In genomic region chr11:35087648-35088047, GRCh38 we compare ENCODE assay signal across 11 cellular contexts. TPM values are rescaled to one million over a fixed set of nuclear protein-coding genes. Genes with fewer than 3 reads are reported as not detected.
A peak's percentile ranks its signal among the peaks of the same experiment; 100 is the strongest.
DNase-seq lines count a peak whose midpoint lies in the region; ATAC-seq and TF ChIP-seq lines count a peak whose summit lies in the region.
"Had no signal": no experiment of that assay in that cellular context is flagged by ENCODE, and none has a peak within 500 bp of the region (broad histone marks: within the 10 kb centered on the region; RNA-seq: fewer than 3 reads in every experiment).

No MANE protein-coding gene starts in this region.

- no peaks in the 10 kb centered on the region for H3K36me3 ChIP-seq in A673 (ENCODE audit: insufficient read depth, low read length, poor library complexity, severe bottlenecking)
- no peaks in the 10 kb centered on the region for H3K36me3 ChIP-seq in left lung
- no peaks in the 10 kb centered on the region for H3K36me3 ChIP-seq in gastrocnemius medialis

- H3K27me3 Mint-ChIP-seq in activated CD8-positive, alpha-beta T cell treated with anti-CD3 and anti-CD28 coated beads for 36 hours: no peaks in the 10 kb centered on the region

- peak; percentile 33 for DNase-seq in A673 (ENCODE audit: low spot score)
- DNase-seq in GM12865 (ENCODE audit: low read depth): peak; percentile 68
- no peak for DNase-seq in activated CD8-positive, alpha-beta T cell treated with anti-CD3 and anti-CD28 coated beads for 36 hours
- DNase-seq in left lung: no peak
- no peak for DNase-seq in SHP77 (lab: John Stamatoyannopoulos, UW)
- no peak for DNase-seq in G401 (ENCODE audit: low spot score)
- no peak for DNase-seq in gastrocnemius medialis
- no peak for DNase-seq in NCI-H748 (lab: John Stamatoyannopoulos, UW; ENCODE audit: unreplicated experiment)
- DNase-seq: kidney glomerular epithelial cell, NCI-H1092 treated with DMSO at 0.1 percent for 48 hours, SIG-M5 had no signal

- in situ Hi-C loops in G401 (cut with HindIII; ENCODE audit: low sequenced_read_pairs) (no loop called here), gastrocnemius medialis (cut with MboI; ENCODE audit: low sequenced_read_pairs in 4 of 4) (no loop called here)

- H3K27ac ChIP-seq in A673 (ENCODE audit: low read depth, low read length, poor library complexity, severe bottlenecking) (no peak overlapping the region), left lung (peak overlapping the region; percentile 41 to 59), gastrocnemius medialis (peak overlapping the region in 2 of 4 donors; percentile 50 to 56)

- H3K4me1 ChIP-seq in A673 (ENCODE audit: insufficient read depth, low read length, poor library complexity, severe bottlenecking): no peaks in the 10 kb centered on the region
- H3K4me1 ChIP-seq in left lung: peaks cover 15 to 37% of the 10 kb centered on the region in 2 donors
- peaks cover 23 to 28% of the 10 kb centered on the region in 2 donors for H3K4me1 ChIP-seq in gastrocnemius medialis

- POLR2A ChIA-PET in A673 (lab: Charles Lee; ENCODE audit: low non-redundant PET): no interaction called here
- POLR2A ChIA-PET in activated CD8-positive, alpha-beta T cell treated with anti-CD3 and anti-CD28 coated beads for 36 hours (lab: Charles Lee): interaction anchor here (1.4 kb wide), 1 partner anchor 59 kb away, joined by 3 read pairs; no protein-coding TSS in a partner anchor

- no peaks in the 10 kb centered on the region for H3K36me3 Mint-ChIP-seq in activated CD8-positive, alpha-beta T cell treated with anti-CD3 and anti-CD28 coated beads for 36 hours (ENCODE audit: low read depth)

- intact Hi-C loops in A673 (cut with micrococcal nuclease; ENCODE audit: unreplicated experiment) (no loop called here), left lung (cut with DNase I) (no loop called here), gastrocnemius medialis (cut with DNase I; ENCODE audit: low total_unique reads) (no loop called here)
- intact Hi-C loops in activated CD8-positive, alpha-beta T cell treated with anti-CD3 and anti-CD28 coated beads for 36 hours (cut with micrococcal nuclease): no loop called here

- no peak for TF ChIP-seq POLR2A in gastrocnemius medialis (IDR thresholded peaks at IDR 0.05)

- H3K9me3 ChIP-seq in A673 (ENCODE audit: low read depth, low read length, poor library complexity, severe bottlenecking) (no peaks in the 10 kb centered on the region), left lung (no peaks in the 10 kb centered on the region), gastrocnemius medialis (no peaks in the 10 kb centered on the region)

- no TSS peak for BruUV-seq in A673 (replicated peaks; lab: Mats Ljungman, UMichigan)

- TF ChIP-seq CTCF in A673 (conservative IDR thresholded peaks at IDR 0.05; ENCODE audit: low read depth, low read length) (no peak), GM12865 (IDR thresholded peaks at IDR 0.05; ENCODE audit: insufficient read depth, low read depth, low read length, missing control alignments) (no peak), left lung (IDR thresholded peaks at IDR 0.05) (no peak), gastrocnemius medialis (IDR thresholded peaks at IDR 0.05 in 4 of 5, conservative IDR thresholded peaks at IDR 0.05 in 1 of 5) (no peak)
- TF ChIP-seq CTCF in activated CD8-positive, alpha-beta T cell treated with anti-CD3 and anti-CD28 coated beads for 36 hours (IDR thresholded peaks at IDR 0.05): no peak

- H3K27me3 ChIP-seq in A673 (replicated peaks; ENCODE audit: insufficient read depth, low read depth, low read length, poor library complexity): no peaks in the 10 kb centered on the region
- H3K27me3 ChIP-seq in left lung: no peaks in the 10 kb centered on the region
- no peaks in the 10 kb centered on the region for H3K27me3 ChIP-seq in gastrocnemius medialis

- H3K4me1 Mint-ChIP-seq in activated CD8-positive, alpha-beta T cell treated with anti-CD3 and anti-CD28 coated beads for 36 hours (ENCODE audit: low read depth): peaks cover 55% of the 10 kb centered on the region

- no peaks in the 10 kb centered on the region for H3K9me3 Mint-ChIP-seq in activated CD8-positive, alpha-beta T cell treated with anti-CD3 and anti-CD28 coated beads for 36 hours

- H3K4me3 ChIP-seq in A673 (ENCODE audit: low read depth, low read length, poor library complexity, severe bottlenecking) (no peak overlapping the region), GM12865 (ENCODE audit: low read depth, low read length) (no peak overlapping the region), left lung (no peak overlapping the region), gastrocnemius medialis (no peak overlapping the region)

- ATAC-seq in activated CD8-positive, alpha-beta T cell treated with anti-CD3 and anti-CD28 coated beads for 36 hours: no peak
- ATAC-seq in left lung (peak; percentile 14), gastrocnemius medialis (no peak)

- H3K4me3 Mint-ChIP-seq in activated CD8-positive, alpha-beta T cell treated with anti-CD3 and anti-CD28 coated beads for 36 hours: no peak overlapping the region

- CTCF ChIA-PET in A673 (lab: Charles Lee): no interaction called here
- CTCF ChIA-PET in activated CD8-positive, alpha-beta T cell treated with anti-CD3 and anti-CD28 coated beads for 36 hours (lab: Charles Lee): interaction anchor here (0.9 to 1.2 kb wide), 3 partner anchors 12 to 80 kb away, joined by 3 read pairs; no protein-coding TSS in a partner anchor

- peak overlapping the region; percentile 68 for H3K27ac Mint-ChIP-seq in activated CD8-positive, alpha-beta T cell treated with anti-CD3 and anti-CD28 coated beads for 36 hours

RNA-seq across cellular contexts. Expression of gene CD44, which starts 51.3 kb away (rescaled TPM):
- total RNA-seq in A673 (2021) (13.1 and 15.9 TPM in 2 replicates), left lung (100 to 1,000 TPM; 479 to 693 TPM), gastrocnemius medialis (10 to 100 TPM; 19.5 to 32.5 (median 29.2) TPM)
- total RNA-seq in activated CD8-positive, alpha-beta T cell treated with anti-CD3 and anti-CD28 coated beads for 36 hours: 100 to 1,000 TPM; 363 to 373 TPM
- 0.80 and 6.8 TPM in 2 replicates for total RNA-seq in G401 (2014; rRNA removed; shearing (Covaris generic))

Comparison
In these comparisons a context has a peak if more than half of its experiments do, and no peak if none do; other contexts are left out.
1. DNase-seq: peak in A673 (single experiment) and GM12865 (single experiment); none in activated CD8-positive, alpha-beta T cell treated with anti-CD3 and anti-CD28 coated beads for 36 hours (single experiment), left lung (0 of 2), SHP77 (0 of 2), G401 (single experiment), gastrocnemius medialis (0 of 2) and NCI-H748 (single experiment).
2. RNA of gene CD44, which starts 51.3 kb away (total RNA-seq): 479 to 693 TPM in left lung and 363 to 373 TPM in activated CD8-positive, alpha-beta T cell treated with anti-CD3 and anti-CD28 coated beads for 36 hours; 19.5 to 32.5 TPM in gastrocnemius medialis, 13.1 to 15.9 TPM in A673 and 0.80 to 6.8 TPM in G401; every median in the first group is over 10 times any median in the second.